1 cellular context compared by ENCODE assay signal in the genomic region with DNA sequence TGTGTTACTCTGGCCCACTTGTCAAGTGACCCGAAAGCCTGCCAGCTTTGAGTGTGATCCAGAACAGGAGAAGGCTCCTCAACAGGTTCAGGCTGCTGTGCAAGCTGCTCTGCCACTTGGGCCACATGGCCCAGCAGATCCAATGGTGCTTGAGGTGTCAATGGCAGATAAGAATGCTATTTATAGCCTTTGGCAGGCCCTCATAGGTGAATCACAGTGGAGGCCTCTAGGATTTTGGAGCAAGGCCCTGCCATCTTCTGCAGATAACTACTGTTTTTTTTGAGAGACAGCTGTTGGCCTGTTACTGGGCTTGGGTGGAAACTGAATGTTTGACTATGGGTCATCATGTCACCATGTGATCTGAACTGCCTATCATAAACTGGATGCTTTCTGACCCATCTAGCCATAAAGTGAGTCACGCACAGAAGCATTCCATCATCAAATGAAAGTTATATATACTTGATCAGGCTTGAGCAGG.
TF ChIP-seq lines count a peak whose summit lies in the region.

No MANE protein-coding gene starts in this region.

TF ChIP-seq in SK-N-SH, 30 proteins besides CTCF, POLR2A, EP300 and RAD21 (continued from another document):
- no peak for TF ChIP-seq POLR2AphosphoS5 (IDR thresholded peaks at IDR 0.05; ENCODE audit: low read depth, low read length)
